12 cellular contexts compared by ENCODE assay signal in the genomic region with DNA sequence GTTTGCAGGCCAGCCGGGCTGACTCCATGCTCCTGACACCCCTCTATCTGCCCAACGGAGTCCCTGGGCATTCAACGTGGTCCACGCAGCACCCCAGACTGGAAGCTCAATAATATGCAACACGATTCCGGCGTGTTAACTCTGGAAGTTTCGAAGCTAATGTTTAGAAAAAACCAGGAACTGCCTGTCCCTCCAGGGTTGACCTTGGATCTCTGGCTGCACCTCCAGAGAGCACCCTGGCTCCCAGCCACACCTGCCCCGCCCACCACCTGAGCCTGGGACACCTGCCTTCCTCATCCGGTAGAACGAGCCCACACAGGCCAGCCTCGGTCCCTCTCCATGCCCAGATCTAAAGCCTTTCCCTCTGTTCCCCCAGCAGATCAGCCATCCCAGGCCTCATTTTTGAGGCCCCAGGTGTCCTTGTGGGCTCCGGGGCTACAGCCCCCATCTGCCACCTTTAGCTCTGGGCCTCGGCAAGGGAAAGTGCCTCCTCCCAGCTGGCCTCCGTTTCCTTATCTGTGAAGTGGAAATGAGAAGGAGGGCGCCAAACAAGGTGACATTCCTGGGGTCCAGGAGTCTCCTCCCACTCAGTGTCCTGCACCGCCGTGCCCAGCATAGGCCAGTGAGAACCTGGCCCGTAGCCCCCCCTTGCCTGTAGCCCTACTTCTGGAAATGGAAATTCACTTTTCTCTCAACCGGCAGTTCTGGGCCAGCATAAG. TPM values are rescaled to one million over a fixed set of nuclear protein-coding genes. Genes with fewer than 3 reads are reported as not detected.
DNase-seq lines count a peak whose midpoint lies in the region; ATAC-seq and TF ChIP-seq lines count a peak whose summit lies in the region.
"Had no signal": no experiment of that assay in that cellular context is flagged by ENCODE, and none has a peak within 500 bp of the region (broad histone marks: within the 10 kb centered on the region; RNA-seq: fewer than 3 reads in every experiment).

No MANE protein-coding gene starts in this region.

- no peak for ATAC-seq in left ventricle myocardium superior
- no peak for ATAC-seq in activated B cell treated with CpG ODN at 0.5 μM for 24 hours (ENCODE audit: low read depth)
- no peak for ATAC-seq in lung (ENCODE audit: insufficient read depth, low FRiP score)
- ATAC-seq in HG02981 (IDR thresholded peaks at IDR 0.05; ENCODE audit: unreplicated experiment), result no peak

- TF ChIP-seq CTCF in activated B cell treated with CpG ODN at 0.5 μM for 24 hours (IDR thresholded peaks at IDR 0.05) (no peak), lung (IDR thresholded peaks at IDR 0.05; ENCODE audit: control extremely low read depth, extremely low read depth) (no peak)

- peak overlapping the region in 1 of 2 donors; percentile 15 for H3K27ac ChIP-seq in lung (ENCODE audit: low read depth in 1 of 2, low read length in 1 of 2)

- intact Hi-C loops in left ventricle myocardium superior (cut with micrococcal nuclease), result no loop called here
- intact Hi-C loops in cardiac septum (cut with DNase I), result no loop called here
- intact Hi-C loops in activated B cell treated with CpG ODN at 0.5 μM for 24 hours (cut with micrococcal nuclease), result no loop called here

- H3K4me1 Mint-ChIP-seq in activated B cell treated with CpG ODN at 0.5 μM for 24 hours, result peaks cover 58% of the 10 kb centered on the region

- no peaks in the 10 kb centered on the region for H3K9me3 Mint-ChIP-seq in activated B cell treated with CpG ODN at 0.5 μM for 24 hours
- H3K9me3 Mint-ChIP-seq: brain had no signal

- H3K27me3 Mint-ChIP-seq in activated B cell treated with CpG ODN at 0.5 μM for 24 hours, result no peaks in the 10 kb centered on the region
- H3K27me3 Mint-ChIP-seq: brain had no signal

- peak overlapping the region; percentile 41 for H3K27ac Mint-ChIP-seq in activated B cell treated with CpG ODN at 0.5 μM for 24 hours

- H3K36me3 ChIP-seq in lung (ENCODE audit: control insufficient read depth in 2 of 2, insufficient read depth in 2 of 2, low read length in 2 of 2), result peaks cover 2 to 9% of the 10 kb centered on the region in 2 donors
- H3K36me3 ChIP-seq: BE2C had no signal

- H3K4me3 ChIP-seq in lung, result no peak overlapping the region

- peak; percentile 31 for DNase-seq in left ventricle myocardium superior
- DNase-seq in cardiac septum (ENCODE audit: low spot score), result no peak
- DNase-seq in activated B cell treated with CpG ODN at 0.5 μM for 24 hours, result no peak
- peak; percentile 71 for DNase-seq in lung (ENCODE audit: low spot score)
- no peak for DNase-seq in NCI-H82 (lab: John Stamatoyannopoulos, UW)
- DNase-seq in DMS114 treated with DMSO at 0.1 percent for 48 hours (lab: John Stamatoyannopoulos, UW; ENCODE audit: unreplicated experiment), result no peak
- DNase-seq in activated CD4-positive, alpha-beta T cell treated with anti-CD3 and anti-CD28 coated beads, Interleukin-2, amount 50 U/mL, for 48 hours, result no peak
- DNase-seq: BE2C; stimulated activated CD4-positive, alpha-beta T cell treated with anti-CD3 and anti-CD28 coated beads, Interleukin-2, amount 100 ng/mL, for 48 hours; T-helper 9 cell had no signal

- peaks cover 0 to 12% of the 10 kb centered on the region in 2 donors for H3K4me1 ChIP-seq in lung (ENCODE audit: control insufficient read depth in 2 of 2, insufficient read depth in 2 of 2, low read length in 2 of 2)
- H3K4me1 ChIP-seq: BE2C had no signal

- no peaks in the 10 kb centered on the region for H3K9me3 ChIP-seq in lung (ENCODE audit: control insufficient read depth in 2 of 2, insufficient read depth in 1 of 2, low read length in 1 of 2)
- H3K9me3 ChIP-seq: BE2C had no signal

- CTCF ChIA-PET in activated B cell treated with CpG ODN at 0.5 μM for 24 hours (lab: Charles Lee), result no interaction called here

- no peaks in the 10 kb centered on the region for H3K27me3 ChIP-seq in lung (ENCODE audit: control insufficient read depth, insufficient read depth)
- H3K27me3 ChIP-seq: BE2C had no signal

- H3K4me3 Mint-ChIP-seq in activated B cell treated with CpG ODN at 0.5 μM for 24 hours, result no peak overlapping the region
- H3K4me3 Mint-ChIP-seq: brain had no signal

- WGBS in lung, 2 donors, result 73 to 92% methylated on average over 20 of the region's 20 CpGs

- H3K36me3 Mint-ChIP-seq in activated B cell treated with CpG ODN at 0.5 μM for 24 hours (ENCODE audit: low read depth), result peaks cover 27% of the 10 kb centered on the region

- POLR2A ChIA-PET in activated B cell treated with CpG ODN at 0.5 μM for 24 hours (lab: Charles Lee), result interaction anchor here (0.9 to 18.5 kb wide), 3 partner anchors 21 to 111 kb away, joined by 3 to 828 read pairs (median 369); partner anchors contain the start of gene KLF2

RNA-seq across cellular contexts. Expression of gene KLF2, which starts 38.7 kb away (rescaled TPM):
- total RNA-seq in left ventricle myocardium superior, result 72.1 TPM
- 44.6 TPM for total RNA-seq in cardiac septum
- total RNA-seq in activated B cell treated with CpG ODN at 0.5 μM for 24 hours, result 76.8 and 87.6 TPM in 2 replicates
- total RNA-seq in lung, result 100 to 1,000 TPM in 1 of 2 donors, 10 to 100 TPM in 1; 32.5 to 104 TPM
- 100 to 1,000 TPM in 1 of 2 donors, 1 to 10 TPM in 1; 7.7 to 121 TPM for polyA plus RNA-seq in lung

Comparison
In these comparisons a context has a peak if more than half of its experiments do, and no peak if none do; other contexts are left out.
1. DNase-seq: peak in left ventricle myocardium superior (single experiment) and lung (single experiment); none in cardiac septum (single experiment), activated B cell treated with CpG ODN at 0.5 μM for 24 hours (single experiment), NCI-H82 (single experiment), DMS114 treated with DMSO at 0.1 percent for 48 hours (single experiment) and activated CD4-positive, alpha-beta T cell treated with anti-CD3 and anti-CD28 coated beads, Interleukin-2, amount 50 U/mL, for 48 hours (0 of 2).